ENCODE assay signal across 26 cellular contexts in genomic region chr15:79505956-79506355, GRCh38.
"Had no signal": no experiment of that assay in that cellular context is flagged by ENCODE, and none has a peak within 500 bp of the region (broad histone marks: within the 10 kb centered on the region; RNA-seq: fewer than 3 reads in every experiment).

No MANE protein-coding gene starts in this region.

- H3K9me3 ChIP-seq: breast epithelium, esophagus squamous epithelium, heart right ventricle, mucosa of descending colon, right atrium auricular region, suprapubic skin, tibial artery, upper lobe of right lung had no signal

- H3K4me3 ChIP-seq: breast epithelium, esophagus squamous epithelium, heart right ventricle, mucosa of descending colon, right atrium auricular region, smooth muscle cell, suprapubic skin, tibial artery, upper lobe of right lung had no signal

- H3K36me3 Mint-ChIP-seq: activated naive CD4-positive, alpha-beta T cell treated with anti-CD3 and anti-CD28 coated beads, Interleukin-2, amount 50 U/mL, for 72 hours; natural killer cell treated with Interleukin-12 subunit alpha and Interleukin-12 subunit beta and Interleukin-15 and Interleukin-18, amount 100 ng/mL, for 72 hours; stimulated activated naive B cell treated with anti-CD40 and anti-IgM and Interleukin-4, amounts not matched to agents 10 μg/mL and 1 μg/mL and 100 μg/mL, for 72 hours had no signal

- H3K27ac Mint-ChIP-seq: activated B cell treated with CpG ODN at 0.5 μM for 24 hours; activated CD4-positive, alpha-beta T cell treated with anti-CD3 and anti-CD28 coated beads for 36 hours; activated naive CD4-positive, alpha-beta T cell treated with anti-CD3 and anti-CD28 coated beads, Interleukin-2, amount 50 U/mL, for 72 hours; activated T-cell treated with anti-CD3 and anti-CD28 coated beads, Interleukin-2, amount 50 U/mL, for 72 hours; dendritic cell treated with granulocyte-macrophage colony-stimulating factor and Interleukin-4, amounts not matched to agents 40 ng/mL and 50 ng/mL, for 4 days; natural killer cell treated with Interleukin-12 subunit alpha and Interleukin-12 subunit beta and Interleukin-15 and Interleukin-18, amount 100 ng/mL, for 72 hours; stimulated activated naive B cell treated with anti-CD40 and anti-IgM and Interleukin-4, amounts not matched to agents 10 μg/mL and 1 μg/mL and 100 μg/mL, for 72 hours; T-helper 17 cell had no signal

- H3K27me3 Mint-ChIP-seq: dendritic cell treated with granulocyte-macrophage colony-stimulating factor and Interleukin-4, amounts not matched to agents 40 ng/mL and 50 ng/mL, for 4 days; natural killer cell treated with Interleukin-12 subunit alpha and Interleukin-12 subunit beta and Interleukin-15 and Interleukin-18, amount 100 ng/mL, for 72 hours; stimulated activated naive B cell treated with anti-CD40 and anti-IgM and Interleukin-4, amounts not matched to agents 10 μg/mL and 1 μg/mL and 100 μg/mL, for 72 hours had no signal

- ATAC-seq: activated CD4-positive, alpha-beta T cell treated with anti-CD3 and anti-CD28 coated beads for 36 hours; activated naive CD4-positive, alpha-beta T cell treated with anti-CD3 and anti-CD28 coated beads, Interleukin-2, amount 50 U/mL, for 72 hours; activated T-cell treated with anti-CD3 and anti-CD28 coated beads, Interleukin-2, amount 50 U/mL, for 72 hours; heart right ventricle; mucosa of descending colon; natural killer cell treated with Interleukin-12 subunit alpha and Interleukin-12 subunit beta and Interleukin-15 and Interleukin-18, amount 100 ng/mL, for 72 hours; stimulated activated naive B cell treated with anti-CD40 and anti-IgM and Interleukin-4, amounts not matched to agents 10 μg/mL and 1 μg/mL and 100 μg/mL, for 72 hours; T-helper 17 cell; upper lobe of right lung had no signal

- H3K4me1 ChIP-seq: breast epithelium, esophagus squamous epithelium, heart right ventricle, right atrium auricular region, suprapubic skin, tibial artery, upper lobe of right lung had no signal

- H3K27ac ChIP-seq: breast epithelium, epithelial cell of prostate, esophagus squamous epithelium, heart right ventricle, right atrium auricular region, suprapubic skin, tibial artery, upper lobe of right lung had no signal

- H3K36me3 ChIP-seq: breast epithelium, esophagus squamous epithelium, heart right ventricle, right atrium auricular region, suprapubic skin, tibial artery, upper lobe of right lung had no signal

- H3K4me1 Mint-ChIP-seq: activated B cell treated with CpG ODN at 0.5 μM for 24 hours; activated CD4-positive, alpha-beta T cell treated with anti-CD3 and anti-CD28 coated beads for 36 hours; stimulated activated naive B cell treated with anti-CD40 and anti-IgM and Interleukin-4, amounts not matched to agents 10 μg/mL and 1 μg/mL and 100 μg/mL, for 72 hours; T-helper 17 cell had no signal

- H3K27me3 ChIP-seq: breast epithelium, esophagus squamous epithelium, right atrium auricular region, suprapubic skin, tibial artery had no signal

- H3K4me3 Mint-ChIP-seq: activated B cell treated with CpG ODN at 0.5 μM for 24 hours; activated CD4-positive, alpha-beta T cell treated with anti-CD3 and anti-CD28 coated beads for 36 hours; activated T-cell treated with anti-CD3 and anti-CD28 coated beads, Interleukin-2, amount 50 U/mL, for 72 hours; dendritic cell treated with granulocyte-macrophage colony-stimulating factor and Interleukin-4, amounts not matched to agents 40 ng/mL and 50 ng/mL, for 4 days; natural killer cell treated with Interleukin-12 subunit alpha and Interleukin-12 subunit beta and Interleukin-15 and Interleukin-18, amount 100 ng/mL, for 72 hours; stimulated activated naive B cell treated with anti-CD40 and anti-IgM and Interleukin-4, amounts not matched to agents 10 μg/mL and 1 μg/mL and 100 μg/mL, for 72 hours; T-helper 17 cell had no signal

- H3K9me3 Mint-ChIP-seq: activated B cell treated with CpG ODN at 0.5 μM for 24 hours; activated naive CD4-positive, alpha-beta T cell treated with anti-CD3 and anti-CD28 coated beads, Interleukin-2, amount 50 U/mL, for 72 hours; activated T-cell treated with anti-CD3 and anti-CD28 coated beads, Interleukin-2, amount 50 U/mL, for 72 hours; dendritic cell treated with granulocyte-macrophage colony-stimulating factor and Interleukin-4, amounts not matched to agents 40 ng/mL and 50 ng/mL, for 4 days; natural killer cell treated with Interleukin-12 subunit alpha and Interleukin-12 subunit beta and Interleukin-15 and Interleukin-18, amount 100 ng/mL, for 72 hours; stimulated activated naive B cell treated with anti-CD40 and anti-IgM and Interleukin-4, amounts not matched to agents 10 μg/mL and 1 μg/mL and 100 μg/mL, for 72 hours had no signal

- DNase-seq: activated B cell treated with CpG ODN at 0.5 μM for 24 hours; activated CD4-positive, alpha-beta T cell treated with anti-CD3 and anti-CD28 coated beads for 36 hours; activated CD4-positive, alpha-beta T cell treated with anti-CD3 and anti-CD28 coated beads, Interleukin-2, amount 50 U/mL, for 4 hours; activated naive CD4-positive, alpha-beta T cell; activated T-cell treated with anti-CD3 and anti-CD28 coated beads for 4 hours; activated T-cell treated with anti-CD3 and anti-CD28 coated beads, Interleukin-2, amount 50 U/mL, for 72 hours; central memory CD4-positive, alpha-beta T cell; esophagus squamous epithelium; foreskin melanocyte; heart right ventricle; mesenchymal stem cell; mucosa of descending colon; stimulated activated CD4-positive, alpha-beta T cell treated with anti-CD3 and anti-CD28 coated beads, Interleukin-1b, Interleukin-23, amount 100 ng/mL, for 48 hours; stimulated activated naive B cell treated with anti-CD40 and anti-IgM and Interleukin-4, amounts not matched to agents 10 μg/mL and 1 μg/mL and 100 μg/mL, for 72 hours; T-helper 17 cell; T1000; tibial artery; upper lobe of right lung had no signal
